In the genomic region with DNA sequence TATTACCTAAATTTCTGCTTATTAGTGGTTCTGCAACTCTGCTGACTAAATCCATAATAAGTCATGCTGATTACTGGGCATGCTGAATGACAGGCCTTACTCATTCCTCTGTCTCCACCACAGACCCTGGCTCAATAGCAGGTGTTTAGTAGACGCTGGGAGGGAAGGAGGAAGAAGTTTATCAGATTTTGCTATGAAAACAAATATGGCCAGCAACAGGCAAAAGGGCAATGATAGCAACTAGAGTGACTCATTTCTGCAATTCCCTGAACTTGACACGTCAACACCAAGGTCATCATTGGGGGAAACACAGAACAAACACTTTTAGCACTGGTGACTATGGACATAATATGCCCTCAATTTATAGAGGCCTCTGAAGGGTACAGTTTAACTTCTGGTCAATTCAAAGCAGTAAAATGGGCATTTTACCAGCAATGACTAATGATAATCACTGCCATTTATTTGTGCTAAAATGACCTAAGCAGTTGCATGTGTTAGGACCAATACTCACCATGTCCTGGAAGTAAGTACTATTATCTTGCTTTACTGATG, we compare ENCODE assay signal across 10 cellular contexts. TPM values are rescaled to one million over a fixed set of nuclear protein-coding genes. Genes with fewer than 3 reads are reported as not detected.
DNase-seq lines count a peak whose midpoint lies in the region; ATAC-seq and TF ChIP-seq lines count a peak whose summit lies in the region.
"Had no signal": no experiment of that assay in that cellular context is flagged by ENCODE, and none has a peak within 500 bp of the region (broad histone marks: within the 10 kb centered on the region; RNA-seq: fewer than 3 reads in every experiment).

No MANE protein-coding gene starts in this region.

- H3K27ac ChIP-seq in heart left ventricle, result no peak overlapping the region
- H3K27ac ChIP-seq in adrenal gland, result peak overlapping the region in 3 of 5 donors; percentile 58 to 82 (median 61)
- H3K27ac ChIP-seq in WERI-Rb-1, result no peak overlapping the region
- H3K27ac ChIP-seq: cardiac muscle cell had no signal

- WGBS in heart left ventricle, 4 donors, result 34 to 63% (median 40%) methylated on average over 2 of the region's 2 CpGs
- WGBS in adrenal gland, 4 donors, result 22 to 37% (median 30%) methylated on average over 2 of the region's 2 CpGs

- H3K27me3 Mint-ChIP-seq in type B pancreatic cell (no peaks in the 10 kb centered on the region), T-helper 17 cell (no peaks in the 10 kb centered on the region)

- H3K36me3 ChIP-seq in heart left ventricle (no peaks in the 10 kb centered on the region), adrenal gland (replicated peaks in 1 of 2) (no peaks in the 10 kb centered on the region), WERI-Rb-1 (no peaks in the 10 kb centered on the region)
- H3K36me3 ChIP-seq: cardiac muscle cell had no signal

- ATAC-seq in heart left ventricle, result peak in 3 of 4 donors; percentile 29 to 49 (median 49)
- no peak for ATAC-seq in Right ventricle myocardium superior (ENCODE audit: poor library complexity)
- peak; percentile 65 for ATAC-seq in HG03280 (IDR thresholded peaks at IDR 0.05; ENCODE audit: unreplicated experiment)
- ATAC-seq in T-helper 17 cell, result no peak

- H3K9me3 ChIP-seq in heart left ventricle, result peaks cover 0 to 7% (median 0%) of the 10 kb centered on the region in 12 donors
- H3K9me3 ChIP-seq in adrenal gland (replicated peaks in 1 of 3), result no peaks in the 10 kb centered on the region
- H3K9me3 ChIP-seq in WERI-Rb-1 (ENCODE audit: severe bottlenecking), result no peaks in the 10 kb centered on the region
- no peaks in the 10 kb centered on the region for H3K9me3 ChIP-seq in T-helper 17 cell (ENCODE audit: control insufficient read depth, low read length, poor library complexity, severe bottlenecking)

- peaks cover 0 to 25% (median 0%) of the 10 kb centered on the region in 12 donors for H3K4me1 ChIP-seq in heart left ventricle
- peaks cover 0 to 20% of the 10 kb centered on the region in 2 donors for H3K4me1 ChIP-seq in adrenal gland (replicated peaks in 1 of 2)

- no peaks in the 10 kb centered on the region for H3K9me3 Mint-ChIP-seq in type B pancreatic cell

- H3K4me3 Mint-ChIP-seq in type B pancreatic cell, result no peak overlapping the region
- no peak overlapping the region for H3K4me3 Mint-ChIP-seq in T-helper 17 cell

- H3K27ac Mint-ChIP-seq in type B pancreatic cell (peak overlapping the region; percentile 9), T-helper 17 cell (no peak overlapping the region)

- TF ChIP-seq CTCF in heart left ventricle (IDR thresholded peaks at IDR 0.05), result no peak
- TF ChIP-seq CTCF in adrenal gland (IDR thresholded peaks at IDR 0.05), result no peak
- no peak for TF ChIP-seq CTCF in type B pancreatic cell (conservative IDR thresholded peaks at IDR 0.05)
- TF ChIP-seq CTCF in WERI-Rb-1 (IDR thresholded peaks at IDR 0.05; ENCODE audit: low read depth, low read length), result no peak

- no peak for DNase-seq in heart left ventricle
- DNase-seq in Right ventricle myocardium superior, result no peak
- peak; percentile 34 to 72 (median 57) for DNase-seq in adrenal gland
- no peak for DNase-seq in type B pancreatic cell (ENCODE audit: extremely low spot score, unreplicated experiment)
- DNase-seq in WERI-Rb-1, result no peak
- DNase-seq in T-helper 17 cell, result no peak
- DNase-seq in central memory CD4-positive, alpha-beta T cell, result no peak
- DNase-seq: NCI-H526 had no signal

- no peak overlapping the region for H3K4me3 ChIP-seq in heart left ventricle
- no peak overlapping the region for H3K4me3 ChIP-seq in adrenal gland
- no peak overlapping the region for H3K4me3 ChIP-seq in WERI-Rb-1 (ENCODE audit: low read depth, low read length)
- H3K4me3 ChIP-seq: cardiac muscle cell had no signal

- TF ChIP-seq POLR2A in heart left ventricle (IDR thresholded peaks at IDR 0.05), result no peak
- TF ChIP-seq POLR2A in adrenal gland (IDR thresholded peaks at IDR 0.05), result peak in 1 of 2 donors; percentile 14

- H3K27me3 ChIP-seq in heart left ventricle (no peaks in the 10 kb centered on the region), adrenal gland (no peaks in the 10 kb centered on the region), WERI-Rb-1 (ENCODE audit: insufficient read depth, low read depth, severe bottlenecking) (no peaks in the 10 kb centered on the region)
- H3K27me3 ChIP-seq: cardiac muscle cell had no signal

- H3K4me1 Mint-ChIP-seq in type B pancreatic cell (ENCODE audit: unreplicated experiment) (no peaks in the 10 kb centered on the region), T-helper 17 cell (peaks cover 23% of the 10 kb centered on the region)

- H3K36me3 Mint-ChIP-seq in type B pancreatic cell (no peaks in the 10 kb centered on the region), T-helper 17 cell (ENCODE audit: low read depth) (no peaks in the 10 kb centered on the region)

- intact Hi-C loops in heart left ventricle (cut with DNase I), result no loop called here
- intact Hi-C loops in Right ventricle myocardium superior (cut with DNase I), result no loop called here
- intact Hi-C loops in adrenal gland (cut with DNase I), result no loop called here

RNA-seq across cellular contexts. Expression of a gene that starts 35.2 kb away (rescaled TPM):
- total RNA-seq in heart left ventricle (1 to 10 TPM in 1 of 9 donors, under 1 TPM in 8; 0.14 to 1.4 (median 0.47) TPM), Right ventricle myocardium superior (0.38 TPM), adrenal gland (10 to 100 TPM in 5 of 8 donors, 1 to 10 TPM in 3; 3.6 to 15.5 (median 10.5) TPM), type B pancreatic cell (ENCODE audit: low replicate concordance) (4.0 and 4.1 TPM in 2 replicates), T-helper 17 cell (1 to 10 TPM in 1 of 2 donors, under 1 TPM in 1; 0.57 to 1.3 TPM)
- polyA plus RNA-seq in heart left ventricle (1 to 10 TPM in 1 of 2 donors, under 1 TPM in 1; 0.42 to 1.2 TPM), adrenal gland (10 to 100 TPM in 1 of 3 donors, 1 to 10 TPM in 2; 6.5 to 21.6 (median 7.5) TPM)

Comparison
In these comparisons a context has a peak if more than half of its experiments do, and no peak if none do; other contexts are left out.
1. ATAC-seq: peak in heart left ventricle (3 of 4) and HG03280 (single experiment); none in Right ventricle myocardium superior (single experiment) and T-helper 17 cell (single experiment).
2. DNase-seq: peak in adrenal gland (7 of 7); none in heart left ventricle (0 of 5), Right ventricle myocardium superior (single experiment), type B pancreatic cell (single experiment), WERI-Rb-1 (single experiment), T-helper 17 cell (0 of 3) and central memory CD4-positive, alpha-beta T cell (single experiment).
3. H3K27ac ChIP-seq: peak in adrenal gland (3 of 5); none in heart left ventricle (0 of 12) and WERI-Rb-1 (single experiment).